ENCODE assay signal across 10 cellular contexts in the genomic region with DNA sequence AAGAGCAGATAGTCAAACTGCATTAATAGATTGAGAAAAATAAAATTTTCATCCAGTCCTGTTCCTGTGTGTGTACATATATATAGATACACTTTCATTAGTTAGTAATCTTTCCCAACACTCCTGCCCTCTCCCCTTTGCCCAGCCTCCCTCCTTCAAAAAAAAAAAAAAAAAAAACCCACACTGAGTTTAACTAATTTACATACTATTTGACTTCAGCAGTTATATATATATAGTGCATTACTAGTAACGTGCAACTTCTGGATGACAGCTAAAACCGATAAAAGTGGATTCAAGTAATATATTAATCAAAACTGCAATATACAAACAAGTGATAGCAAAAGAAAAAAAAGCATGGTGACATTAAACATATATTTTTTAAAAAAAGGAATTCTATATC. TPM values are rescaled to one million over a fixed set of nuclear protein-coding genes. Genes with fewer than 3 reads are reported as not detected.
DNase-seq lines count a peak whose midpoint lies in the region; ATAC-seq, FAIRE-seq and TF ChIP-seq lines count a peak whose summit lies in the region.
"Had no signal": no experiment of that assay in that cellular context is flagged by ENCODE, and none has a peak within 500 bp of the region (broad histone marks: within the 10 kb centered on the region; RNA-seq: fewer than 3 reads in every experiment).

No MANE protein-coding gene starts in this region.

- peak overlapping the region; percentile 98 for H2AFZ ChIP-seq in smooth muscle cell (ENCODE audit: low read depth)

- no peaks in the 10 kb centered on the region for H3K36me3 ChIP-seq in body of pancreas (replicated peaks in 1 of 2; ENCODE audit: insufficient read depth in 1 of 2, low read depth in 2 of 2)
- no peaks in the 10 kb centered on the region for H3K36me3 ChIP-seq in kidney epithelial cell (ENCODE audit: control insufficient read depth, insufficient read depth, low read length)
- H3K36me3 ChIP-seq in smooth muscle cell (ENCODE audit: low read depth): no peaks in the 10 kb centered on the region

- H3K27me3 ChIP-seq in body of pancreas: no peaks in the 10 kb centered on the region
- H3K27me3 ChIP-seq in kidney epithelial cell (ENCODE audit: control insufficient read depth, insufficient read depth, low read length): no peaks in the 10 kb centered on the region
- peaks cover 10% of the 10 kb centered on the region for H3K27me3 ChIP-seq in smooth muscle cell (ENCODE audit: low read depth)

- H3K4me3 ChIP-seq in HFF-Myc (replicated peaks; ENCODE audit: low read depth, low read length) (peak overlapping the region; percentile 64), body of pancreas (no peak overlapping the region), kidney epithelial cell (ENCODE audit: low read depth, low read length) (peak overlapping the region; percentile 86), smooth muscle cell (peak overlapping the region; percentile 96)

- no peaks in the 10 kb centered on the region for H4K20me1 ChIP-seq in smooth muscle cell (ENCODE audit: low read depth)

- TF ChIP-seq CTCF in HFF-Myc (IDR thresholded peaks at IDR 0.05; ENCODE audit: low read depth, low read length, missing control alignments) (no peak), body of pancreas (IDR thresholded peaks at IDR 0.05) (no peak), kidney epithelial cell (IDR thresholded peaks at IDR 0.05; ENCODE audit: insufficient read depth, low read length, poor library complexity, severe bottlenecking) (no peak), smooth muscle cell (IDR thresholded peaks at IDR 0.05; ENCODE audit: borderline replicate concordance, insufficient read depth, poor library complexity, severe bottlenecking) (no peak)

- intact Hi-C loops in body of pancreas (cut with DNase I): no loop called here

- no peak overlapping the region for H3K9ac ChIP-seq in smooth muscle cell (ENCODE audit: low read depth)

- no peaks in the 10 kb centered on the region for H3F3A ChIP-seq in smooth muscle cell (ENCODE audit: low read depth)

- H3K9me3 ChIP-seq in body of pancreas (no peaks in the 10 kb centered on the region), smooth muscle cell (replicated peaks; ENCODE audit: low read depth) (no peaks in the 10 kb centered on the region)

- H3K4me1 ChIP-seq in body of pancreas (peaks cover 38% of the 10 kb centered on the region), smooth muscle cell (ENCODE audit: low read depth) (peaks cover 39% of the 10 kb centered on the region)

- H3K79me2 ChIP-seq in smooth muscle cell (ENCODE audit: low read depth): peaks cover 14% of the 10 kb centered on the region

- ATAC-seq in body of pancreas (no peak), HG03469 (IDR thresholded peaks at IDR 0.05; ENCODE audit: unreplicated experiment) (no peak), HG02642 (IDR thresholded peaks at IDR 0.05; ENCODE audit: poor library complexity, unreplicated experiment) (no peak)

- FAIRE-seq in urothelium cell line (lab: Jason Lieb, UNC): no peak

- 6 to 11% methylated on average over 2 of the region's 2 CpGs for WGBS in body of pancreas, 2 donors
- 16% methylated on average over 2 of the region's 2 CpGs for WGBS in smooth muscle cell (ENCODE audit: low lambda C conversion rate)

- DNase-seq in HFF-Myc (ENCODE audit: extremely low read depth, low read depth) (no peak), body of pancreas (no peak), kidney epithelial cell (ENCODE audit: low read depth) (no peak), smooth muscle cell (lab: John Stamatoyannopoulos, UW; ENCODE audit: unreplicated experiment) (no peak), SIG-M5 (lab: John Stamatoyannopoulos, UW) (no peak), urothelium cell line (ENCODE audit: low spot score) (no peak)
- DNase-seq: DND-41; stimulated activated CD8-positive, alpha-beta memory T cell treated with anti-CD3 and anti-CD28 coated beads, Interleukin-4, amount 100 ng/mL, for 48 hours had no signal

- no peak for TF ChIP-seq POLR2A in body of pancreas (IDR thresholded peaks at IDR 0.05)

- H3K4me2 ChIP-seq in smooth muscle cell: peak overlapping the region; percentile 96

- H3K27ac ChIP-seq in body of pancreas (peak overlapping the region in 3 of 4 donors; percentile 38 to 92 (median 62)), smooth muscle cell (ENCODE audit: low read depth) (no peak overlapping the region)

RNA-seq across cellular contexts. Expression of a gene that starts 1.4 kb away (rescaled TPM):
- total RNA-seq in body of pancreas (1 to 10 TPM; 3.4 to 4.0 TPM), kidney epithelial cell (1.8 and 2.9 TPM in 2 replicates), smooth muscle cell (4.8 and 5.6 TPM in 2 replicates)
- 0.71 and 1.0 TPM in 2 replicates for polyA plus RNA-seq in smooth muscle cell

Comparison
In these comparisons a context has a peak if more than half of its experiments do, and no peak if none do; other contexts are left out.
1. H3K4me3 ChIP-seq: peak in HFF-Myc (single experiment), kidney epithelial cell (single experiment) and smooth muscle cell (single experiment); none in body of pancreas (0 of 2).